Comparison of ENCODE assay signal across 7 cellular contexts in genomic region chr14:63864819-63865218, GRCh38. TPM values are rescaled to one million over a fixed set of nuclear protein-coding genes. Genes with fewer than 3 reads are reported as not detected.
DNase-seq lines count a peak whose midpoint lies in the region; ATAC-seq, FAIRE-seq and TF ChIP-seq lines count a peak whose summit lies in the region.
"Not testable (repeated sequence)": the region's sequence is repeated elsewhere in the genome, so short reads cannot be mapped to it uniquely, and the experiment has no call there.

No MANE protein-coding gene starts in this region.

- H3K36me3 Mint-ChIP-seq in activated CD4-positive, alpha-beta T cell treated with anti-CD3 and anti-CD28 coated beads, Interleukin-2, amount 10 ng/mL, durations not matched to agents 24 days and 14 days (ENCODE audit: low read depth); chondrocyte (ENCODE audit: low read depth): not testable (repeated sequence)

- H3K36me3 ChIP-seq in HUES6 (ENCODE audit: control insufficient read depth, insufficient read depth, low read length); kidney (ENCODE audit: control insufficient read depth in 1 of 2, insufficient read depth in 2 of 2, low read length in 2 of 2); gastrocnemius medialis: not testable (repeated sequence)

- H3K4me1 ChIP-seq in HUES6 (ENCODE audit: control insufficient read depth, insufficient read depth, low read length) (peaks cover 13% of the 10 kb centered on the region), kidney (ENCODE audit: control insufficient read depth in 1 of 2, insufficient read depth in 1 of 2, low read depth in 1 of 2, low read length in 2 of 2) (peaks cover 19 to 39% of the 10 kb centered on the region in 2 donors), gastrocnemius medialis (peaks cover 30 to 34% of the 10 kb centered on the region in 2 donors)

- not testable (repeated sequence) for H3K4me3 ChIP-seq in HUES6 (ENCODE audit: low read depth, low read length)
- H3K4me3 ChIP-seq in kidney (ENCODE audit: low read length in 2 of 2) (peak overlapping the region; percentile 0 to 44), gastrocnemius medialis (peak overlapping the region; percentile 34 to 52 (median 41))

- not testable (repeated sequence) for H3K27me3 Mint-ChIP-seq in activated CD4-positive, alpha-beta T cell treated with anti-CD3 and anti-CD28 coated beads, Interleukin-2, amount 10 ng/mL, durations not matched to agents 24 days and 14 days; chondrocyte (ENCODE audit: low read depth)

- H3K27ac ChIP-seq in HUES6 (ENCODE audit: low read depth, low read length) (peak overlapping the region; percentile 73), kidney (ENCODE audit: low read depth in 2 of 2, low read length in 2 of 2) (peak overlapping the region; percentile 84 to 88), gastrocnemius medialis (peak overlapping the region; percentile 68 to 79 (median 79))

- peak overlapping the region; percentile 79 for H3K4me3 Mint-ChIP-seq in activated CD4-positive, alpha-beta T cell treated with anti-CD3 and anti-CD28 coated beads, Interleukin-2, amount 10 ng/mL, durations not matched to agents 24 days and 14 days
- peak overlapping the region; percentile 12 for H3K4me3 Mint-ChIP-seq in chondrocyte (ENCODE audit: unreplicated experiment)

- not testable (repeated sequence) for H3K27me3 ChIP-seq in HUES6 (ENCODE audit: control insufficient read depth, insufficient read depth, low read length); gastrocnemius medialis

- H3K9ac ChIP-seq in HUES6 (ENCODE audit: low read length) = not testable (repeated sequence)
- peak overlapping the region; percentile 17 to 29 for H3K9ac ChIP-seq in kidney (ENCODE audit: low read length in 2 of 2)

- peak overlapping the region; percentile 96 for H3K27ac Mint-ChIP-seq in activated CD4-positive, alpha-beta T cell treated with anti-CD3 and anti-CD28 coated beads, Interleukin-2, amount 10 ng/mL, durations not matched to agents 24 days and 14 days
- peak overlapping the region; percentile 22 for H3K27ac Mint-ChIP-seq in chondrocyte (ENCODE audit: unreplicated experiment)

- intact Hi-C loops in activated CD4-positive, alpha-beta T cell treated with anti-CD3 and anti-CD28 coated beads, Interleukin-2, amount 10 ng/mL, durations not matched to agents 24 days and 14 days (cut with micrococcal nuclease) = loop anchor here (1.0 to 5.0 kb wide), 3 partner anchors 12 to 472 kb away; partner anchors contain the start of gene SYNE2
- intact Hi-C loops in kidney (cut with DNase I) = not testable (repeated sequence)
- intact Hi-C loops in gastrocnemius medialis (cut with DNase I; ENCODE audit: low total_unique reads) = loop anchor here (5.0 kb wide), 1 partner anchor 352 kb away; no protein-coding TSS in a partner anchor

- in situ Hi-C loops in gastrocnemius medialis (cut with MboI; ENCODE audit: low sequenced_read_pairs in 4 of 4) = not testable (repeated sequence)

- FAIRE-seq in kidney (lab: Jason Lieb, UNC) = not testable (repeated sequence)

- not testable (repeated sequence) for TF ChIP-seq CTCF in chondrocyte (IDR thresholded peaks at IDR 0.05); kidney (IDR thresholded peaks at IDR 0.05; ENCODE audit: borderline replicate concordance, extremely low read depth, insufficient read depth); gastrocnemius medialis (IDR thresholded peaks at IDR 0.05 in 4 of 5, conservative IDR thresholded peaks at IDR 0.05 in 1 of 5)

- H3K9me3 ChIP-seq in HUES6 (ENCODE audit: control insufficient read depth, insufficient read depth, low read depth, low read length); kidney (ENCODE audit: control insufficient read depth in 1 of 2, low read length in 2 of 2); gastrocnemius medialis: not testable (repeated sequence)

- ATAC-seq in GM18907 (IDR thresholded peaks at IDR 0.05; ENCODE audit: unreplicated experiment) (peak; percentile 32), HG02763 (IDR thresholded peaks at IDR 0.05; ENCODE audit: unreplicated experiment) (peak; percentile 21), gastrocnemius medialis (peak; percentile 59 to 86)

- H3K4me1 Mint-ChIP-seq in activated CD4-positive, alpha-beta T cell treated with anti-CD3 and anti-CD28 coated beads, Interleukin-2, amount 10 ng/mL, durations not matched to agents 24 days and 14 days = peaks cover 49% of the 10 kb centered on the region
- peaks cover 12% of the 10 kb centered on the region for H3K4me1 Mint-ChIP-seq in chondrocyte (ENCODE audit: low read depth)

- TF ChIP-seq POLR2A in gastrocnemius medialis (IDR thresholded peaks at IDR 0.05) = not testable (repeated sequence)

- not testable (repeated sequence) for DNase-seq in activated CD4-positive, alpha-beta T cell treated with anti-CD3 and anti-CD28 coated beads, Interleukin-2, amount 10 ng/mL, durations not matched to agents 24 days and 14 days; chondrocyte (ENCODE audit: low spot score); kidney; gastrocnemius medialis

- not testable (repeated sequence) for H3K9me3 Mint-ChIP-seq in activated CD4-positive, alpha-beta T cell treated with anti-CD3 and anti-CD28 coated beads, Interleukin-2, amount 10 ng/mL, durations not matched to agents 24 days and 14 days; chondrocyte (ENCODE audit: low read depth)

RNA-seq across cellular contexts. Expression of gene SYNE2, which starts 12.0 kb away (rescaled TPM):
- 22.0 and 22.4 TPM in 2 replicates for total RNA-seq in activated CD4-positive, alpha-beta T cell treated with anti-CD3 and anti-CD28 coated beads, Interleukin-2, amount 10 ng/mL, durations not matched to agents 24 days and 14 days
- total RNA-seq in chondrocyte = 13.6 to 15.3 TPM (median 14.2 TPM) in 3 replicates
- 461 TPM for total RNA-seq in kidney
- 65.9 TPM for polyA plus RNA-seq in kidney (ENCODE audit: insufficient read depth, low read depth, low replicate concordance)
- 100 to 1,000 TPM in 3 of 4 donors, 10 to 100 TPM in 1; 96.9 to 207 (median 182) TPM for total RNA-seq in gastrocnemius medialis

Comparison
In these comparisons a context has a peak if more than half of its experiments do, and no peak if none do; other contexts are left out.
1. ATAC-seq: peak in every context shown above with its lines; median percentile 72 in gastrocnemius medialis; 32 in GM18907; 21 in HG02763.